In genomic region chr7:25012254-25012653, GRCh38 we compare ENCODE assay signal across 16 cellular contexts.
"Had no signal": no experiment of that assay in that cellular context is flagged by ENCODE, and none has a peak within 500 bp of the region (broad histone marks: within the 10 kb centered on the region; RNA-seq: fewer than 3 reads in every experiment).

No MANE protein-coding gene starts in this region.

- H3K4me1 Mint-ChIP-seq: naive thymus-derived CD4-positive, alpha-beta T cell; neural progenitor cell had no signal

- H3K27me3 Mint-ChIP-seq: effector memory CD8-positive, alpha-beta T cell had no signal

- H3K4me2 ChIP-seq: neural progenitor cell had no signal

- H2AFZ ChIP-seq: neural progenitor cell had no signal

- H3K9me3 Mint-ChIP-seq: activated naive CD4-positive, alpha-beta T cell treated with anti-CD3 and anti-CD28 coated beads for 36 hours; effector memory CD8-positive, alpha-beta T cell had no signal

- H3K9ac ChIP-seq: neural progenitor cell had no signal

- H3K36me3 Mint-ChIP-seq: neural progenitor cell had no signal

- H3K9me3 ChIP-seq: prostate gland, vagina had no signal

- H3K27ac Mint-ChIP-seq: activated naive CD4-positive, alpha-beta T cell treated with anti-CD3 and anti-CD28 coated beads for 36 hours; effector memory CD8-positive, alpha-beta T cell; neural progenitor cell had no signal

- ATAC-seq: effector memory CD8-positive, alpha-beta T cell; left lobe of liver; naive thymus-derived CD4-positive, alpha-beta T cell had no signal

- H3K27ac ChIP-seq: neural progenitor cell, prostate gland, right atrium auricular region, stomach, vagina had no signal

- H3K4me3 Mint-ChIP-seq: activated naive CD4-positive, alpha-beta T cell treated with anti-CD3 and anti-CD28 coated beads for 36 hours; effector memory CD8-positive, alpha-beta T cell; naive thymus-derived CD4-positive, alpha-beta T cell; neural progenitor cell had no signal

- H3K27me3 ChIP-seq: neural progenitor cell, right atrium auricular region, stomach, vagina had no signal

- H3K36me3 ChIP-seq: prostate gland, right atrium auricular region, stomach, vagina had no signal

- H3K4me3 ChIP-seq: neural progenitor cell, prostate gland, right atrium auricular region, stomach, vagina had no signal

- DNase-seq: activated naive CD4-positive, alpha-beta T cell treated with anti-CD3 and anti-CD28 coated beads for 36 hours; activated T-cell treated with anti-CD3 and anti-CD28 coated beads for 4 hours; aorta; cerebellar nuclear complex; effector memory CD8-positive, alpha-beta T cell; hypothalamus; islet precursor cell; naive thymus-derived CD4-positive, alpha-beta T cell; stomach; T1000; trophoblast cell had no signal

- H3K4me1 ChIP-seq: neural progenitor cell, prostate gland, right atrium auricular region, stomach had no signal
